ENCODE assay signal across 11 cellular contexts in the genomic region with DNA sequence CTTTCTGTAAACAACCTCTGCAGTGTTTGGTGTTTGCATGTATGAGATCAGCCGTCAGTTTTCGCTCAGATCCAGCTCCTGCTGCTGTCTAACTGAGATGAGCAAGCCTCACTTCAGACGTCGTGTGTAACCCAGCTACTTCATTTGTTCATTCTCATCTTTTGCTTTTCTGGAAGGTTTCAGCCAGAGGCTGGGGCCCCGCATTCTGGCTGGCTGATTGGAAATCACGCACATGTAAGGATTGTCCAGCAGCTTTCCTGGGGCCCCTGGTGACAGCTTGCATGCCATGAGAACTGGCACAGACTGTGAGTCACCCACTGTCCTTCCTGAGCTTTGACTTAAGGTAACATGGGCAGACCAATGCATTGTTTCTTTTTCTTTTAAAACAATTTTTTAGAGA. TPM values are rescaled to one million over a fixed set of nuclear protein-coding genes. Genes with fewer than 3 reads are reported as not detected.
DNase-seq lines count a peak whose midpoint lies in the region; ATAC-seq and TF ChIP-seq lines count a peak whose summit lies in the region.
"Had no signal": no experiment of that assay in that cellular context is flagged by ENCODE, and none has a peak within 500 bp of the region (broad histone marks: within the 10 kb centered on the region; RNA-seq: fewer than 3 reads in every experiment).

No MANE protein-coding gene starts in this region.

- H3K9me3 Mint-ChIP-seq in natural killer cell treated with Interleukin-12 subunit alpha and Interleukin-12 subunit beta and Interleukin-15 and Interleukin-18, amount 100 ng/mL, for 72 hours, result no peaks in the 10 kb centered on the region
- H3K9me3 Mint-ChIP-seq in natural killer cell, result no peaks in the 10 kb centered on the region
- H3K9me3 Mint-ChIP-seq in activated naive CD8-positive, alpha-beta T cell (ENCODE audit: low read depth), result no peaks in the 10 kb centered on the region
- peaks cover 0 to 4% (median 0%) of the 10 kb centered on the region in 9 donors for H3K9me3 Mint-ChIP-seq in naive thymus-derived CD8-positive, alpha-beta T cell
- H3K9me3 Mint-ChIP-seq: GM23338 had no signal

- H3K27me3 Mint-ChIP-seq in natural killer cell treated with Interleukin-12 subunit alpha and Interleukin-12 subunit beta and Interleukin-15 and Interleukin-18, amount 100 ng/mL, for 72 hours, result peaks cover 22 to 27% of the 10 kb centered on the region in 2 donors
- peaks cover 7 to 28% of the 10 kb centered on the region in 2 donors for H3K27me3 Mint-ChIP-seq in natural killer cell (ENCODE audit: low read depth in 2 of 2)
- H3K27me3 Mint-ChIP-seq in activated naive CD8-positive, alpha-beta T cell, result no peaks in the 10 kb centered on the region
- no peaks in the 10 kb centered on the region for H3K27me3 Mint-ChIP-seq in naive thymus-derived CD8-positive, alpha-beta T cell

- peak; percentile 25 for DNase-seq in natural killer cell treated with Interleukin-12 subunit alpha and Interleukin-12 subunit beta and Interleukin-15 and Interleukin-18, amount 100 ng/mL, for 72 hours (ENCODE audit: low spot score)
- DNase-seq in natural killer cell (no peak), uterus (no peak), HT-29 (ENCODE audit: low spot score) (no peak), right lobe of liver (no peak)
- DNase-seq in naive thymus-derived CD8-positive, alpha-beta T cell, result no peak
- DNase-seq: BE2C, cerebellar nuclear complex had no signal

- H3K4me1 ChIP-seq in uterus (peaks cover 3 to 29% of the 10 kb centered on the region in 2 donors), right lobe of liver (peaks cover 0 to 3% (median 0%) of the 10 kb centered on the region in 4 donors)
- H3K4me1 ChIP-seq: BE2C had no signal

- ATAC-seq in natural killer cell treated with Interleukin-12 subunit alpha and Interleukin-12 subunit beta and Interleukin-15 and Interleukin-18, amount 100 ng/mL, for 72 hours, result no peak
- ATAC-seq in natural killer cell, result no peak
- ATAC-seq in naive thymus-derived CD8-positive, alpha-beta T cell, result peak in 1 of 2 donors; percentile 12
- ATAC-seq in GM18868 (IDR thresholded peaks at IDR 0.05; ENCODE audit: unreplicated experiment), result no peak
- no peak for ATAC-seq in right lobe of liver

- no peaks in the 10 kb centered on the region for H3K27me3 ChIP-seq in uterus
- H3K27me3 ChIP-seq in right lobe of liver, result no peaks in the 10 kb centered on the region
- H3K27me3 ChIP-seq: BE2C had no signal

- TF ChIP-seq CTCF in natural killer cell (IDR thresholded peaks at IDR 0.05) (no peak), uterus (IDR thresholded peaks at IDR 0.05) (no peak), right lobe of liver (IDR thresholded peaks at IDR 0.05) (no peak)

- no peaks in the 10 kb centered on the region for H3K36me3 Mint-ChIP-seq in natural killer cell treated with Interleukin-12 subunit alpha and Interleukin-12 subunit beta and Interleukin-15 and Interleukin-18, amount 100 ng/mL, for 72 hours
- H3K36me3 Mint-ChIP-seq in natural killer cell, result no peaks in the 10 kb centered on the region
- H3K36me3 Mint-ChIP-seq in activated naive CD8-positive, alpha-beta T cell, result peaks cover 2% of the 10 kb centered on the region
- H3K36me3 Mint-ChIP-seq in naive thymus-derived CD8-positive, alpha-beta T cell, result peaks cover 0 to 18% (median 4%) of the 10 kb centered on the region in 3 donors

- H3K27ac ChIP-seq in uterus (peak overlapping the region; percentile 50 to 57), right lobe of liver (no peak overlapping the region)

- peak overlapping the region in 1 of 2 donors; percentile 18 for H3K27ac Mint-ChIP-seq in natural killer cell treated with Interleukin-12 subunit alpha and Interleukin-12 subunit beta and Interleukin-15 and Interleukin-18, amount 100 ng/mL, for 72 hours
- H3K27ac Mint-ChIP-seq in natural killer cell, result no peak overlapping the region
- H3K27ac Mint-ChIP-seq in activated naive CD8-positive, alpha-beta T cell, result peak overlapping the region; percentile 74
- H3K27ac Mint-ChIP-seq in naive thymus-derived CD8-positive, alpha-beta T cell, result peak overlapping the region; percentile 38 to 97 (median 94)
- H3K27ac Mint-ChIP-seq: GM23338 had no signal

- WGBS in right lobe of liver (ENCODE audit: insufficient coverage, low coverage, low lambda C conversion rate, missing lambda C conversion rate), result 91% methylated on average over 4 of the region's 6 CpGs

- intact Hi-C loops in natural killer cell (cut with micrococcal nuclease), result no loop called here
- intact Hi-C loops in uterus (cut with DNase I; ENCODE audit: low total_unique reads), result no loop called here
- intact Hi-C loops in right lobe of liver (cut with DNase I), result no loop called here

- H3K4me3 Mint-ChIP-seq in natural killer cell treated with Interleukin-12 subunit alpha and Interleukin-12 subunit beta and Interleukin-15 and Interleukin-18, amount 100 ng/mL, for 72 hours, result no peak overlapping the region
- no peak overlapping the region for H3K4me3 Mint-ChIP-seq in natural killer cell
- H3K4me3 Mint-ChIP-seq in activated naive CD8-positive, alpha-beta T cell, result peak overlapping the region; percentile 48
- peak overlapping the region in 9 of 10 donors; percentile 35 to 72 (median 58) for H3K4me3 Mint-ChIP-seq in naive thymus-derived CD8-positive, alpha-beta T cell
- H3K4me3 Mint-ChIP-seq: GM23338 had no signal

- H3K4me1 Mint-ChIP-seq in natural killer cell treated with Interleukin-12 subunit alpha and Interleukin-12 subunit beta and Interleukin-15 and Interleukin-18, amount 100 ng/mL, for 72 hours (ENCODE audit: low read depth in 2 of 2), result peaks cover 0 to 19% of the 10 kb centered on the region in 2 donors
- no peaks in the 10 kb centered on the region for H3K4me1 Mint-ChIP-seq in natural killer cell
- H3K4me1 Mint-ChIP-seq in activated naive CD8-positive, alpha-beta T cell (ENCODE audit: low read depth), result peaks cover 67% of the 10 kb centered on the region
- H3K4me1 Mint-ChIP-seq in naive thymus-derived CD8-positive, alpha-beta T cell, result peaks cover 35 to 77% (median 53%) of the 10 kb centered on the region in 4 donors

- TF ChIP-seq POLR2A in uterus (IDR thresholded peaks at IDR 0.05), result no peak
- no peak for TF ChIP-seq POLR2A in right lobe of liver (IDR thresholded peaks at IDR 0.05)

- no peaks in the 10 kb centered on the region for H3K36me3 ChIP-seq in uterus
- H3K36me3 ChIP-seq in right lobe of liver, result no peaks in the 10 kb centered on the region
- H3K36me3 ChIP-seq: BE2C had no signal

- POLR2A ChIA-PET in naive thymus-derived CD8-positive, alpha-beta T cell (lab: Charles Lee), result interaction anchor here (1.6 kb wide), 1 partner anchor 47 kb away, joined by 4 read pairs; no protein-coding TSS in a partner anchor

- H3K4me3 ChIP-seq in uterus (no peak overlapping the region), right lobe of liver (no peak overlapping the region)
- H3K4me3 ChIP-seq: GM23338 had no signal

- H3K9me3 ChIP-seq in uterus (no peaks in the 10 kb centered on the region), right lobe of liver (no peaks in the 10 kb centered on the region)
- H3K9me3 ChIP-seq: BE2C had no signal

RNA-seq across cellular contexts. Expression of a gene that starts 49.0 kb away (rescaled TPM):
- 10 to 100 TPM; 16.3 to 19.5 TPM for total RNA-seq in natural killer cell treated with Interleukin-12 subunit alpha and Interleukin-12 subunit beta and Interleukin-15 and Interleukin-18, amount 100 ng/mL, for 72 hours
- total RNA-seq in natural killer cell (10 to 100 TPM; 24.0 to 36.3 (median 29.2) TPM), uterus (10 to 100 TPM; 23.8 to 82.2 (median 39.3) TPM), right lobe of liver (10 to 100 TPM; 10.6 to 66.4 (median 18.7) TPM)
- total RNA-seq in naive thymus-derived CD8-positive, alpha-beta T cell, result 10 to 100 TPM; 52.9 to 56.8 TPM
- 10 to 100 TPM; 11.4 to 17.6 (median 11.4) TPM for polyA plus RNA-seq in naive thymus-derived CD8-positive, alpha-beta T cell
- total RNA-seq in HT-29 (2014; rRNA removed; shearing (Covaris generic)), result 1.7 and 3.6 TPM in 2 replicates

Comparison
In these comparisons a context has a peak if more than half of its experiments do, and no peak if none do; other contexts are left out.
1. H3K27ac Mint-ChIP-seq: peak in activated naive CD8-positive, alpha-beta T cell (single experiment) and naive thymus-derived CD8-positive, alpha-beta T cell (10 of 10); none in natural killer cell (0 of 2).
2. H3K4me3 Mint-ChIP-seq: peak in activated naive CD8-positive, alpha-beta T cell (single experiment) and naive thymus-derived CD8-positive, alpha-beta T cell (9 of 10); none in natural killer cell treated with Interleukin-12 subunit alpha and Interleukin-12 subunit beta and Interleukin-15 and Interleukin-18, amount 100 ng/mL, for 72 hours (single experiment) and natural killer cell (single experiment).
3. H3K27ac ChIP-seq: peak in uterus (2 of 2); none in right lobe of liver (0 of 3).